ENCODE assay signal across 25 cellular contexts in the genomic region with DNA sequence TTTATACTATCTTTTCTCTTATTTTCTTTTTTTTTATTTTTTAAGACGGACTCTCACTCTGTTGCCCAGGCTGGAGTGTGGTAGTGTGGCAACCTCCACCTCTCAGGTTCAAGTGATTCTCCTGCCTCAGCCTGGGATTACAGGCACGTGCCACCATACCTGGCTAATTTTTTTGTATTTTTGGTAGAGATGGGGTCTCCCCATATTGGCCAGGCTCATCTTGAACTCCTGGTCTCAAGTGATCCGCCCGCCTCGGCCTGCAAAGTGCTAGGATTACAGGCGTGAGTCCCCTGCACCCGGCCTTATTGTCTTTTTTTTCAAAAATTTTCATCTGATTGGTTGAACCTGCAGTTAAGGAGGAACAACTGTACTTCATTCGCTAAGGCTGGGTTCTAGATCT. TPM values are rescaled to one million over a fixed set of nuclear protein-coding genes. Genes with fewer than 3 reads are reported as not detected.
A peak's percentile ranks its signal among the peaks of the same experiment; 100 is the strongest.
DNase-seq lines count a peak whose midpoint lies in the region; ATAC-seq, FAIRE-seq and TF ChIP-seq lines count a peak whose summit lies in the region.
"Had no signal": no experiment of that assay in that cellular context is flagged by ENCODE, and none has a peak within 500 bp of the region (broad histone marks: within the 10 kb centered on the region; RNA-seq: fewer than 3 reads in every experiment).

No MANE protein-coding gene starts in this region.

- H3K27ac ChIP-seq in A549: peak overlapping the region; percentile 13 to 33; a peak in 4 of 6 replicates
- peak overlapping the region; percentile 97; the same call in 1 of the 2 replicates for H3K27ac ChIP-seq in VCaP
- peak overlapping the region in 43 of 59 donors; percentile 11 to 98 (median 89) for H3K27ac ChIP-seq in dorsolateral prefrontal cortex
- peak overlapping the region in 1 of 4 donors; percentile 97 for H3K27ac ChIP-seq in sigmoid colon
- H3K27ac ChIP-seq: SJCRH30 had no signal

- no peak for TF ChIP-seq EP300 in A549 (IDR thresholded peaks at IDR 0.05)
- TF ChIP-seq EP300 in sigmoid colon (IDR thresholded peaks at IDR 0.05): no peak

- no peak for FAIRE-seq in A549 (lab: Jason Lieb, UNC)
- FAIRE-seq: GM12892, HTR-8/SVneo, RCC 7860 had no signal

- no peak for DNase-seq in A549 (ENCODE audit: low read depth in 1 of 2, low spot score in 1 of 2)
- no peak for DNase-seq in dorsolateral prefrontal cortex
- DNase-seq in sigmoid colon: peak; percentile 38
- DNase-seq in dermis blood vessel endothelial cell: no peak
- DNase-seq in activated T-cell treated with anti-CD3 and anti-CD28 coated beads, Interleukin-2, amount 50 U/mL, for 4 hours: no peak
- DNase-seq: C1 segment of cervical spinal cord; CD8-positive, alpha-beta T cell; DND-41; H7; KBM-7; NCI-H1105 treated with DMSO at 0.1 percent for 48 hours; NCI-H146; NCI-H1930; NCI-H2107; NCI-H446; NCI-H524 treated with DMSO at 0.1 percent for 48 hours; NCI-H774; SJCRH30 had no signal

- H3K9me3 Mint-ChIP-seq in activated T-cell treated with anti-CD3 and anti-CD28 coated beads, Interleukin-2, amount 50 U/mL, for 4 hours: no peaks in the 10 kb centered on the region
- H3K9me3 Mint-ChIP-seq: CD8-positive, alpha-beta T cell had no signal

- H3K36me3 ChIP-seq in sigmoid colon: peaks cover 0 to 11% (median 0%) of the 10 kb centered on the region in 4 donors

- H3K9me3 ChIP-seq in A549 (no peaks in the 10 kb centered on the region), sigmoid colon (no peaks in the 10 kb centered on the region)
- H3K9me3 ChIP-seq: SJCRH30 had no signal

- no peaks in the 10 kb centered on the region for H3K27me3 Mint-ChIP-seq in activated T-cell treated with anti-CD3 and anti-CD28 coated beads, Interleukin-2, amount 50 U/mL, for 4 hours (ENCODE audit: low read depth)

- no peak overlapping the region for H3K4me3 Mint-ChIP-seq in activated T-cell treated with anti-CD3 and anti-CD28 coated beads, Interleukin-2, amount 50 U/mL, for 4 hours
- H3K4me3 Mint-ChIP-seq: CD8-positive, alpha-beta T cell had no signal

- H3K4me3 ChIP-seq in A549 (no peak overlapping the region), dorsolateral prefrontal cortex (no peak overlapping the region), sigmoid colon (no peak overlapping the region)
- H3K4me3 ChIP-seq: SJCRH30 had no signal

- intact Hi-C loops in dorsolateral prefrontal cortex (cut with DNase I) (no loop called here), sigmoid colon (cut with DNase I) (no loop called here)

- peaks cover 23% of the 10 kb centered on the region for H3K4me1 Mint-ChIP-seq in activated T-cell treated with anti-CD3 and anti-CD28 coated beads, Interleukin-2, amount 50 U/mL, for 4 hours (ENCODE audit: low read depth)

- ATAC-seq in A549 (no peak), HG03354 (IDR thresholded peaks at IDR 0.05; ENCODE audit: poor library complexity, severe bottlenecking, unreplicated experiment) (no peak), HG02973 (IDR thresholded peaks at IDR 0.05; ENCODE audit: unreplicated experiment) (no peak)
- no peak for ATAC-seq in activated T-cell treated with anti-CD3 and anti-CD28 coated beads, Interleukin-2, amount 50 U/mL, for 4 hours
- ATAC-seq: CD8-positive, alpha-beta T cell; SK-N-SH treated with all-trans-retinoic acid at 6 μM for 48 hours had no signal

- CTCF ChIA-PET in A549 (lab: Yijun Ruan, JAX): interaction anchor here (1.4 to 14.9 kb wide), 5 partner anchors 9 to 206 kb away, joined by 4 to 187 read pairs (median 65); no protein-coding TSS in a partner anchor

- no peak for TF ChIP-seq POLR2A in A549 (IDR thresholded peaks at IDR 0.05; ENCODE audit: low read length)
- TF ChIP-seq POLR2A in sigmoid colon (IDR thresholded peaks at IDR 0.05): no peak

- H3K4me1 ChIP-seq in A549: peaks cover 82% of the 10 kb centered on the region
- H3K4me1 ChIP-seq in sigmoid colon: peaks cover 0 to 79% (median 68%) of the 10 kb centered on the region in 4 donors

- POLR2A ChIA-PET in A549 (lab: Yijun Ruan, JAX): no interaction called here

- TF ChIP-seq CTCF in A549 (IDR thresholded peaks at IDR 0.05) (no peak), VCaP (conservative IDR thresholded peaks at IDR 0.05) (no peak), dorsolateral prefrontal cortex (IDR thresholded peaks at IDR 0.05 in 54 of 56, conservative IDR thresholded peaks at IDR 0.05 in 2 of 56; ENCODE audit: low read depth in 1 of 56, partially characterized antibody in 56 of 56) (no peak), sigmoid colon (IDR thresholded peaks at IDR 0.05) (no peak)

- H3K4me2 ChIP-seq in A549: no peak overlapping the region

- WGBS in A549 (ENCODE audit: missing lambda C conversion rate): 90% methylated on average over 8 of the region's 8 CpGs
- whole genome bisulfite sequencing in sigmoid colon, 2 donors: 95 to 96% methylated on average over 8 of the region's 8 CpGs

- H3K27me3 ChIP-seq in dorsolateral prefrontal cortex (no peaks in the 10 kb centered on the region), sigmoid colon (no peaks in the 10 kb centered on the region)
- H3K27me3 ChIP-seq: SJCRH30 had no signal

- no peak for TF ChIP-seq RAD21 in A549 (conservative IDR thresholded peaks at IDR 0.05 in 1 of 2, IDR thresholded peaks at IDR 0.05 in 1 of 2)

- peaks cover 23% of the 10 kb centered on the region for H3K36me3 Mint-ChIP-seq in activated T-cell treated with anti-CD3 and anti-CD28 coated beads, Interleukin-2, amount 50 U/mL, for 4 hours (ENCODE audit: insufficient read depth)

TF ChIP-seq in A549, 52 proteins besides CTCF, POLR2A, EP300 and RAD21:
- TF ChIP-seq, protein P1, sequence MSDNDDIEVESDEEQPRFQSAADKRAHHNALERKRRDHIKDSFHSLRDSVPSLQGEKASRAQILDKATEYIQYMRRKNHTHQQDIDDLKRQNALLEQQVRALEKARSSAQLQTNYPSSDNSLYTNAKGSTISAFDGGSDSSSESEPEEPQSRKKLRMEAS (IDR thresholded peaks at IDR 0.05): no peak
- TF ChIP-seq MAZ (IDR thresholded peaks at IDR 0.05; ENCODE audit: borderline replicate concordance, low read depth, low read length): no peak
- TF ChIP-seq ZC3H11A (IDR thresholded peaks at IDR 0.05): no peak
- TF ChIP-seq RNF2 (IDR thresholded peaks at IDR 0.05; ENCODE audit: borderline replicate concordance, low read depth): no peak
- TF ChIP-seq NPAS2 (CRISPR knock-in tag; IDR thresholded peaks at IDR 0.05; ENCODE audit: borderline replicate concordance): no peak
- TF ChIP-seq MYC (IDR thresholded peaks at IDR 0.05; ENCODE audit: borderline replicate concordance, low read length): no peak
- no peak for TF ChIP-seq KDM1A (IDR thresholded peaks at IDR 0.05; ENCODE audit: low read depth)
- no peak for TF ChIP-seq RCOR1 (IDR thresholded peaks at IDR 0.05; ENCODE audit: low read depth, low read length)
- no peak for TF ChIP-seq JUN (IDR thresholded peaks at IDR 0.05)
- TF ChIP-seq, protein P2, sequence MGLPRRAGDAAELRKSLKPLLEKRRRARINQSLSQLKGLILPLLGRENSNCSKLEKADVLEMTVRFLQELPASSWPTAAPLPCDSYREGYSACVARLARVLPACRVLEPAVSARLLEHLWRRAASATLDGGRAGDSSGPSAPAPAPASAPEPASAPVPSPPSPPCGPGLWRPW (IDR thresholded peaks at IDR 0.05): no peak
- no peak for TF ChIP-seq CHD4 (IDR thresholded peaks at IDR 0.05; ENCODE audit: borderline replicate concordance)
- TF ChIP-seq KDM5A (IDR thresholded peaks at IDR 0.05): no peak
- no peak for TF ChIP-seq ZNF302 (CRISPR knock-in tag; IDR thresholded peaks at IDR 0.05)
- TF ChIP-seq PHF8 (IDR thresholded peaks at IDR 0.05; ENCODE audit: borderline replicate concordance, low read depth): no peak
- no peak for TF ChIP-seq POLR2AphosphoS2 (conservative IDR thresholded peaks at IDR 0.05; ENCODE audit: low read length)
- no peak for TF ChIP-seq TFCP2L1 (CRISPR knock-in tag; IDR thresholded peaks at IDR 0.05)
- no peak for TF ChIP-seq NR3C1 (IDR thresholded peaks at IDR 0.05)
- TF ChIP-seq, protein P3, sequence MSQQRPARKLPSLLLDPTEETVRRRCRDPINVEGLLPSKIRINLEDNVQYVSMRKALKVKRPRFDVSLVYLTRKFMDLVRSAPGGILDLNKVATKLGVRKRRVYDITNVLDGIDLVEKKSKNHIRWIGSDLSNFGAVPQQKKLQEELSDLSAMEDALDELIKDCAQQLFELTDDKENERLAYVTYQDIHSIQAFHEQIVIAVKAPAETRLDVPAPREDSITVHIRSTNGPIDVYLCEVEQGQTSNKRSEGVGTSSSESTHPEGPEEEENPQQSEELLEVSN (IDR thresholded peaks at IDR 0.05; ENCODE audit: borderline replicate concordance, low read depth): no peak
- no peak for TF ChIP-seq ZSCAN20 (CRISPR knock-in tag; IDR thresholded peaks at IDR 0.05)

RNA-seq across cellular contexts. Expression of a gene that starts 21.8 kb away (rescaled TPM):
- 63.3 and 76.4 TPM in 2 replicates for polyA plus RNA-seq in A549 (2011; rRNA removed)
- polyA plus RNA-seq in A549 (2012; cell fraction: cytosol; rRNA removed): 31.8 and 36.7 TPM in 2 replicates
- 30.7 and 39.5 TPM in 2 replicates for polyA plus RNA-seq in A549 (2012; cell fraction: nucleus; rRNA removed)
- polyA plus RNA-seq in A549 (2017; fragmentation: RNase III; extraction: RNeasy Plus Mini Kit Qiagen cat#74134 plus additional on column Dnase treatment): 33.1 to 41.0 TPM (median 36.2 TPM) in 3 replicates
- polyA minus RNA-seq in A549 (2011; rRNA and poly(A)+ RNA removed): 194 and 230 TPM in 2 replicates
- 100 to 1,000 TPM in 119 of 120 experiments, 10 to 100 TPM in 1; 89.8 to 236 (median 169) TPM for total RNA-seq in dorsolateral prefrontal cortex
- total RNA-seq in sigmoid colon: 10 to 100 TPM; 32.9 to 81.5 (median 49.0) TPM
- polyA plus RNA-seq in sigmoid colon: 10 to 100 TPM in 1 of 3 donors, 1 to 10 TPM in 2; 1.8 to 27.7 (median 4.2) TPM
- 51.7 and 75.6 TPM in 2 replicates for total RNA-seq in dermis blood vessel endothelial cell
- total RNA-seq in activated T-cell treated with anti-CD3 and anti-CD28 coated beads, Interleukin-2, amount 50 U/mL, for 4 hours: 10 to 100 TPM; 48.9 to 72.6 (median 64.1) TPM
